In the genomic region with DNA sequence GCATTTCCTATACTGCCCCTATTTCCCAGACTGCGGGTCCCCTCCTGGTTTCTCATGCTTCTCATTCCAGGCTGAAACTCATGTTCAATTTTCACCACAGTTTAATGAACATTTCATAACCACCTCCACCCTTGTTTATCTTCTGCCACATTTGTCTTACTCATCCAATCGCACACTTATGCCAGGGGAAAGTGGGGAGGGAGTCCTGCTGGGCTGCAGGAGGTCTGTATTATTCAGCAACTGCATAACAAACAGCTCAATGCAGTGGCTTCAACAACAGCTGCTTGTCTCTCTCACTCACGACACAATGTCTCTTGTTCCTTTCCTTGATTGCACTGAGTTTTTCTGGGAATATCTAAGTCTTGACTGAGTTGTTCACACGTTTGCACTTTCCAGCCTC, we compare ENCODE assay signal across 17 cellular contexts.
DNase-seq lines count a peak whose midpoint lies in the region; ATAC-seq, FAIRE-seq and TF ChIP-seq lines count a peak whose summit lies in the region.
"Had no signal": no experiment of that assay in that cellular context is flagged by ENCODE, and none has a peak within 500 bp of the region (broad histone marks: within the 10 kb centered on the region; RNA-seq: fewer than 3 reads in every experiment).

No MANE protein-coding gene starts in this region.

- TF ChIP-seq RAD21 in H1 (IDR thresholded peaks at IDR 0.05 in 1 of 2, conservative IDR thresholded peaks at IDR 0.05 in 1 of 2; ENCODE audit: low read depth in 2 of 2, low read length in 2 of 2): no peak

- no peak for TF ChIP-seq POLR2A in H1 (IDR thresholded peaks at IDR 0.05; ENCODE audit: control extremely low read depth in 1 of 2, low read depth in 2 of 2, low read length in 2 of 2)

- H3K4me2 ChIP-seq in H1 (ENCODE audit: insufficient read depth in 1 of 2, low read depth in 2 of 2, low read length in 2 of 2) (peak overlapping the region; percentile 51 to 61; a peak in 2 of 4 replicates), OCI-LY7 (ENCODE audit: low read length) (no peak overlapping the region)
- H3K4me2 ChIP-seq: BLaER1 treated with 17β-estradiol and CSF1 and Interleukin-3, amounts not matched to agents 10 nM and 100 nM had no signal

- H3K23me2 ChIP-seq in H1 (ENCODE audit: low read depth, low read length): peaks cover 7% of the 10 kb centered on the region; the same call in 1 of the 2 replicates

- H3K79me2 ChIP-seq in H1 (ENCODE audit: control insufficient read depth in 1 of 2, insufficient read depth in 2 of 2, low read length in 2 of 2): no peaks in the 10 kb centered on the region
- no peaks in the 10 kb centered on the region for H3K79me2 ChIP-seq in OCI-LY7 (ENCODE audit: insufficient read depth, low read depth, low read length)

- no peaks in the 10 kb centered on the region for H3K27me3 ChIP-seq in HUES48 (ENCODE audit: control insufficient read depth, insufficient read depth, low read length)
- H3K27me3 ChIP-seq in H1 (replicated peaks in 1 of 4; ENCODE audit: control insufficient read depth in 3 of 4, extremely low read depth in 1 of 4, insufficient read depth in 3 of 4, low read length in 3 of 4): no peaks in the 10 kb centered on the region
- H3K27me3 ChIP-seq: BLaER1 treated with 17β-estradiol and CSF1 and Interleukin-3, amounts not matched to agents 10 nM and 100 nM; SJCRH30 had no signal

- no peak overlapping the region for H3K14ac ChIP-seq in H1 (ENCODE audit: insufficient read length)

- peak overlapping the region; percentile 48 for H3K18ac ChIP-seq in H1 (ENCODE audit: extremely low read depth, low read length)

- H2BK5ac ChIP-seq in H1 (ENCODE audit: low read depth, low read length): peak overlapping the region; percentile 67; the same call in 1 of the 2 replicates

- H3K9me3 ChIP-seq in HUES48 (ENCODE audit: control insufficient read depth, insufficient read depth, low read length) (no peaks in the 10 kb centered on the region), H1 (ENCODE audit: insufficient read depth in 2 of 2, low read depth in 1 of 2, low read length in 1 of 2) (0 out of 4 replicates have a peak, but pooled peaks cover 0 to 6% of the 10 kb centered on the region in 2 experiments), OCI-LY7 (ENCODE audit: low read length) (no peaks in the 10 kb centered on the region)
- H3K9me3 ChIP-seq: HAP-1, SJCRH30 had no signal

- H2AK5ac ChIP-seq in H1 (ENCODE audit: low read depth, low read length): no peak overlapping the region

- CTCF ChIA-PET in H1 (lab: Charles Lee; ENCODE audit: partially characterized antibody): interaction anchor here (1.9 kb wide), 1 partner anchor 61 kb away, joined by 7 read pairs; no protein-coding TSS in a partner anchor
- CTCF ChIA-PET in OCI-LY7 (lab: Charles Lee; ENCODE audit: unreplicated experiment): interaction anchor here (0.5 kb wide), 1 partner anchor 193 kb away, joined by 5 read pairs; no protein-coding TSS in a partner anchor

- H3K9ac ChIP-seq in HUES48 (ENCODE audit: low read depth, low read length) (no peak overlapping the region), H1 (replicated peaks in 1 of 4; ENCODE audit: extremely low read depth in 1 of 4, low read depth in 3 of 4, low read length in 3 of 4) (no peak overlapping the region)
- H3K9ac ChIP-seq: BLaER1 treated with 17β-estradiol and CSF1 and Interleukin-3, amounts not matched to agents 10 nM and 100 nM had no signal

- no peak overlapping the region for H4K8ac ChIP-seq in H1 (ENCODE audit: extremely low read depth, insufficient read depth, low read length)

- TF ChIP-seq CTCF in H1 (IDR thresholded peaks at IDR 0.05; ENCODE audit: control extremely low read depth in 1 of 3, insufficient read depth in 1 of 3, low read depth in 1 of 3, low read length in 3 of 3): no peak
- no peak for TF ChIP-seq CTCF in OCI-LY7 (conservative IDR thresholded peaks at IDR 0.05; ENCODE audit: low read length)

- no peak overlapping the region for H3K4ac ChIP-seq in H1 (replicated peaks; ENCODE audit: insufficient read length, low read depth, low read length)

- H3K27ac ChIP-seq in HUES48 (ENCODE audit: low read depth, low read length) (peak overlapping the region; percentile 71), H1 (ENCODE audit: low read depth, low read length) (no peak overlapping the region), OCI-LY7 (ENCODE audit: low read depth, low read length, poor library complexity, severe bottlenecking) (no peak overlapping the region)
- H3K27ac ChIP-seq: BLaER1 treated with 17β-estradiol and CSF1 and Interleukin-3, amounts not matched to agents 10 nM and 100 nM; RWPE1; SJCRH30 had no signal

- no peak overlapping the region for H2BK120ac ChIP-seq in H1 (replicated peaks; ENCODE audit: low read depth, low read length)

- no peak overlapping the region for H2BK20ac ChIP-seq in H1 (ENCODE audit: low read length)

- POLR2A ChIA-PET in H1 (lab: Charles Lee; ENCODE audit: partially characterized antibody) (no interaction called here), OCI-LY7 (lab: Charles Lee) (no interaction called here)

- H3K23ac ChIP-seq in H1 (ENCODE audit: insufficient read length): no peak overlapping the region

- H3K36me3 ChIP-seq in HUES48 (ENCODE audit: control insufficient read depth, insufficient read depth, low read length) (no peaks in the 10 kb centered on the region), H1 (ENCODE audit: control insufficient read depth in 2 of 4, insufficient read depth in 4 of 4, low read length in 3 of 4) (peaks cover 0 to 5% (median 0%) of the 10 kb centered on the region in 4 experiments; a peak in 1 of 8 replicates), OCI-LY7 (ENCODE audit: insufficient read depth, low read length) (no peaks in the 10 kb centered on the region)
- H3K36me3 ChIP-seq: BLaER1 treated with 17β-estradiol and CSF1 and Interleukin-3, amounts not matched to agents 10 nM and 100 nM; HAP-1; SJCRH30 had no signal

- no peak overlapping the region for H2BK15ac ChIP-seq in H1 (ENCODE audit: low read length)

- H4K91ac ChIP-seq in H1 (replicated peaks; ENCODE audit: insufficient read length, low read length): no peak overlapping the region

- intact Hi-C loops in OCI-LY7 (cut with micrococcal nuclease; ENCODE audit: unreplicated experiment): loop anchor here (10.0 kb wide), 1 partner anchor 211 kb away; no protein-coding TSS in a partner anchor

- H3K4me3 ChIP-seq in HUES48 (ENCODE audit: low read depth, low read length) (peak overlapping the region; percentile 25), H1 (ENCODE audit: extremely low read depth in 1 of 4, insufficient read depth in 2 of 4, low read depth in 3 of 4, low read length in 4 of 4) (peak overlapping the region in 2 of 4 experiments; percentile 3 to 28; a peak in 2 of 8 replicates), OCI-LY7 (ENCODE audit: low read depth, low read length, poor library complexity, severe bottlenecking) (no peak overlapping the region)
- H3K4me3 ChIP-seq: BLaER1 treated with 17β-estradiol and CSF1 and Interleukin-3, amounts not matched to agents 10 nM and 100 nM; HAP-1; SJCRH30 had no signal

- H2BK12ac ChIP-seq in H1 (ENCODE audit: low read depth, low read length): peak overlapping the region; percentile 81; the same call in 1 of the 2 replicates

- no peak overlapping the region for H4K5ac ChIP-seq in H1 (ENCODE audit: insufficient read length, low read depth, low read length)

- H3K4me1 ChIP-seq in HUES48 (ENCODE audit: control insufficient read depth, insufficient read depth, low read length) (peaks cover 34% of the 10 kb centered on the region), H1 (replicated peaks in 1 of 4; ENCODE audit: control insufficient read depth in 3 of 4, insufficient read depth in 4 of 4, low read length in 3 of 4) (peaks cover 0 to 17% (median 6%) of the 10 kb centered on the region in 4 experiments), OCI-LY7 (ENCODE audit: insufficient read depth, low read length, poor library complexity, severe bottlenecking) (no peaks in the 10 kb centered on the region)
- H3K4me1 ChIP-seq: BLaER1 treated with 17β-estradiol and CSF1 and Interleukin-3, amounts not matched to agents 10 nM and 100 nM; HAP-1; SJCRH30 had no signal

- H3K56ac ChIP-seq in H1 (replicated peaks; ENCODE audit: insufficient read length, low read depth, low read length): no peak overlapping the region

- 42% methylated on average over 4 of the region's 4 CpGs; no CpG with 5 or more reads in 1 of the 2 experiments for WGBS in H1 (ENCODE audit: extremely low coverage in 1 of 2, insufficient coverage in 1 of 2, insufficient read length in 1 of 2, insufficient replicate concordance in 2 of 2, low coverage in 1 of 2, low lambda C conversion rate in 2 of 2, missing lambda C conversion rate in 1 of 2), 2 experiments

- FAIRE-seq in H1 (lab: Jason Lieb, UNC): peak; percentile 36
- FAIRE-seq: GM12892 had no signal

- H3K79me1 ChIP-seq in H1 (ENCODE audit: low read depth, low read length): no peaks in the 10 kb centered on the region

- H4K20me1 ChIP-seq in H1 (replicated peaks in 1 of 2; ENCODE audit: control insufficient read depth in 1 of 2, insufficient read depth in 2 of 2, low read length in 2 of 2): no peaks in the 10 kb centered on the region
- no peaks in the 10 kb centered on the region for H4K20me1 ChIP-seq in OCI-LY7 (ENCODE audit: insufficient read depth, low read length)
- H4K20me1 ChIP-seq: BLaER1 treated with 17β-estradiol and CSF1 and Interleukin-3, amounts not matched to agents 10 nM and 100 nM had no signal

- H3K9me2 ChIP-seq in OCI-LY7 (ENCODE audit: insufficient read depth, low read length): no peaks in the 10 kb centered on the region

- no peak for ATAC-seq in GM21360 (IDR thresholded peaks at IDR 0.05; ENCODE audit: unreplicated experiment)

- H2AFZ ChIP-seq in H1 (ENCODE audit: low read length) (no peak overlapping the region), OCI-LY7 (ENCODE audit: low read length) (no peak overlapping the region)

- DNase-seq in Ammon's horn (ENCODE audit: low spot score): peak; percentile 55
- peak in 1 of 2 experiments; percentile 9 for DNase-seq in H1 (ENCODE audit: low read depth in 1 of 2, low spot score in 2 of 2)
- peak; percentile 9 for DNase-seq in medulla oblongata (ENCODE audit: extremely low spot score)
- DNase-seq in DMS153 (lab: John Stamatoyannopoulos, UW): no peak
- DNase-seq in OCI-LY7 (ENCODE audit: low spot score): no peak
- no peak for DNase-seq in HPDE6-E6E7 (ENCODE audit: extremely low spot score)
- DNase-seq: NCI-H1105 treated with DMSO at 0.1 percent for 48 hours, NCI-H1694 treated with DMSO at 0.1 percent for 48 hours, NCI-H446, NCI-H69, SJCRH30 had no signal

- TF ChIP-seq EP300 in H1 (IDR thresholded peaks at IDR 0.05; ENCODE audit: borderline replicate concordance in 1 of 2, low read depth in 2 of 2, low read length in 2 of 2): no peak

- no TSS peak for BruUV-seq in OCI-LY7 (replicated peaks; lab: Mats Ljungman, UMichigan)

TF ChIP-seq in H1, 55 proteins besides CTCF, POLR2A, EP300 and RAD21 (continues in another document):
- TF ChIP-seq CEBPB (IDR thresholded peaks at IDR 0.05; ENCODE audit: low read depth, low read length): no peak
- TF ChIP-seq POLR2AphosphoS5 (IDR thresholded peaks at IDR 0.05; ENCODE audit: low read depth, low read length): no peak
- no peak for TF ChIP-seq SAP30 (IDR thresholded peaks at IDR 0.05; ENCODE audit: insufficient read depth, insufficient replicate concordance, low read length)
- TF ChIP-seq SRF (IDR thresholded peaks at IDR 0.05; ENCODE audit: low read depth, low read length): no peak
- TF ChIP-seq CHD2 (IDR thresholded peaks at IDR 0.05; ENCODE audit: low read length): no peak
- no peak for TF ChIP-seq SP1 (IDR thresholded peaks at IDR 0.05; ENCODE audit: low read depth, low read length)

Comparison
In these comparisons a context has a peak if more than half of its experiments do, and no peak if none do; other contexts are left out.
1. DNase-seq: peak in Ammon's horn (single experiment) and medulla oblongata (single experiment); none in DMS153 (single experiment), OCI-LY7 (single experiment) and HPDE6-E6E7 (single experiment).